In genomic region chr7:36781011-36781738, GRCh38 we compare ENCODE assay signal across 23 cellular contexts. TPM values are rescaled to one million over a fixed set of nuclear protein-coding genes. Genes with fewer than 3 reads are reported as not detected.
DNase-seq lines count a peak whose midpoint lies in the region; ATAC-seq, FAIRE-seq and TF ChIP-seq lines count a peak whose summit lies in the region.
"Had no signal": no experiment of that assay in that cellular context is flagged by ENCODE, and none has a peak within 500 bp of the region (broad histone marks: within the 10 kb centered on the region; RNA-seq: fewer than 3 reads in every experiment).

No MANE protein-coding gene starts in this region.

- no peak overlapping the region for H3K4me3 ChIP-seq in CD8-positive, alpha-beta T cell (ENCODE audit: low read depth, low read length)
- H3K4me3 ChIP-seq in liver (ENCODE audit: low read depth in 1 of 3, low read length in 3 of 3) (no peak overlapping the region), Caco-2 (ENCODE audit: low read depth, low read length) (no peak overlapping the region)
- H3K4me3 ChIP-seq: gastroesophageal sphincter, GM23248, pancreas had no signal

- H3K4me3 Mint-ChIP-seq in CD8-positive, alpha-beta T cell, result peak overlapping the region; percentile 69
- H3K4me3 Mint-ChIP-seq in activated T-helper 17 cell treated with anti-CD3 and anti-CD28 coated beads, Interleukin-2, amount 50 U/mL, for 72 hours, result no peak overlapping the region
- H3K4me3 Mint-ChIP-seq in Caco-2 (ENCODE audit: unreplicated experiment) (no peak overlapping the region), progenitor cell of endocrine pancreas (ENCODE audit: low read depth) (no peak overlapping the region)
- H3K4me3 Mint-ChIP-seq: activated B cell treated with CpG ODN at 0.5 μM for 24 hours, B cell had no signal

- H3K9ac ChIP-seq in liver (ENCODE audit: low read depth in 1 of 2, low read length in 2 of 2), result peak overlapping the region in 1 of 2 donors; percentile 28
- H3K9ac ChIP-seq: GM23248 had no signal

- DNase-seq in NOMO-1 (lab: John Stamatoyannopoulos, UW; ENCODE audit: unreplicated experiment in 2 of 2) (peak; percentile 17 to 19), NOMO-1 treated with DMSO at 0.1 percent for 48 hours (lab: John Stamatoyannopoulos, UW; ENCODE audit: unreplicated experiment) (no peak), frontal cortex (ENCODE audit: low spot score in 2 of 2) (no peak), Caco-2 (no peak), progenitor cell of endocrine pancreas (ENCODE audit: low spot score, unreplicated experiment) (no peak)
- peak in 5 of 7 experiments; percentile 10 to 69 (median 36) for DNase-seq in CD8-positive, alpha-beta T cell
- DNase-seq: activated B cell treated with CpG ODN at 0.5 μM for 24 hours; GM23248; NCI-H187; NCI-H226; NK-92 treated with Interleukin-12 subunit alpha and Interleukin-12 subunit beta, amount 100 ng/mL, for 24 hours; pancreas; RPMI8226; stimulated activated CD4-positive, alpha-beta T cell treated with anti-CD3 and anti-CD28 coated beads, Interleukin-4, amount 100 ng/mL, for 4 hours; stimulated activated CD8-positive, alpha-beta memory T cell treated with anti-CD3 and anti-CD28 coated beads, Interleukin-4, amount 100 ng/mL, for 48 hours; trophoblast cell had no signal

- intact Hi-C loops in CD8-positive, alpha-beta T cell (cut with DNase I, micrococcal nuclease), result loop anchor here in 1 of 2 experiments (10.0 kb wide), 1 partner anchor 416 kb away; a partner anchor contains a TSS
- intact Hi-C loops in Caco-2 (cut with micrococcal nuclease; ENCODE audit: unreplicated experiment), result no loop called here

- H3K27me3 ChIP-seq in CD8-positive, alpha-beta T cell (ENCODE audit: insufficient read depth, low read length), result no peaks in the 10 kb centered on the region
- H3K27me3 ChIP-seq in liver (ENCODE audit: control insufficient read depth in 4 of 4, insufficient read depth in 4 of 4, low read length in 3 of 4) (no peaks in the 10 kb centered on the region), Caco-2 (replicated peaks; ENCODE audit: control insufficient read depth, insufficient read depth, low read length) (no peaks in the 10 kb centered on the region)
- H3K27me3 ChIP-seq: gastroesophageal sphincter, pancreas had no signal

- no peaks in the 10 kb centered on the region for H3K9me3 ChIP-seq in CD8-positive, alpha-beta T cell (ENCODE audit: low read length)
- H3K9me3 ChIP-seq in liver (ENCODE audit: control insufficient read depth in 4 of 4, low read length in 3 of 4), result no peaks in the 10 kb centered on the region
- peaks cover 7% of the 10 kb centered on the region; the same call in 1 of the 2 replicates for H3K9me3 ChIP-seq in Caco-2
- H3K9me3 ChIP-seq: gastroesophageal sphincter, pancreas had no signal

- FAIRE-seq in frontal cortex (lab: Jason Lieb, UNC), result no peak
- FAIRE-seq: colon, pancreas had no signal

- no peaks in the 10 kb centered on the region for H3K36me3 ChIP-seq in CD8-positive, alpha-beta T cell (ENCODE audit: insufficient read depth, low read length)
- H3K36me3 ChIP-seq in liver (ENCODE audit: control insufficient read depth in 4 of 4, insufficient read depth in 3 of 4, low read depth in 1 of 4, low read length in 3 of 4) (no peaks in the 10 kb centered on the region), Caco-2 (ENCODE audit: control insufficient read depth, insufficient read depth, low read length) (no peaks in the 10 kb centered on the region)
- H3K36me3 ChIP-seq: gastroesophageal sphincter, pancreas had no signal

- peak overlapping the region; percentile 61 for H3K27ac ChIP-seq in CD8-positive, alpha-beta T cell (ENCODE audit: low read depth, low read length)
- no peak overlapping the region for H3K27ac ChIP-seq in liver (ENCODE audit: low read depth in 1 of 2, low read length in 2 of 2)
- H3K27ac ChIP-seq: 22Rv1, gastroesophageal sphincter, GM23248, pancreas had no signal

- H3K36me3 Mint-ChIP-seq in CD8-positive, alpha-beta T cell, result peaks cover 6% of the 10 kb centered on the region
- H3K36me3 Mint-ChIP-seq in activated T-helper 17 cell treated with anti-CD3 and anti-CD28 coated beads, Interleukin-2, amount 50 U/mL, for 72 hours (ENCODE audit: low read depth), result no peaks in the 10 kb centered on the region
- no peaks in the 10 kb centered on the region for H3K36me3 Mint-ChIP-seq in Caco-2 (ENCODE audit: insufficient read depth, unreplicated experiment)
- H3K36me3 Mint-ChIP-seq in progenitor cell of endocrine pancreas (ENCODE audit: insufficient read depth), result no peaks in the 10 kb centered on the region

- TF ChIP-seq CTCF in CD8-positive, alpha-beta T cell (IDR thresholded peaks at IDR 0.05), result no peak
- TF ChIP-seq CTCF in liver (IDR thresholded peaks at IDR 0.05; ENCODE audit: low read depth, low read length, missing input control) (no peak), Caco-2 (IDR thresholded peaks at IDR 0.05; ENCODE audit: insufficient read depth in 1 of 2, low read depth in 1 of 2, low read length in 1 of 2, severe bottlenecking in 1 of 2, unreplicated experiment in 1 of 2) (no peak), progenitor cell of endocrine pancreas (IDR thresholded peaks at IDR 0.05; ENCODE audit: unreplicated experiment) (no peak)

- peaks cover 92% of the 10 kb centered on the region for H3K4me1 Mint-ChIP-seq in CD8-positive, alpha-beta T cell (ENCODE audit: low read depth)
- peaks cover 31% of the 10 kb centered on the region for H3K4me1 Mint-ChIP-seq in activated T-helper 17 cell treated with anti-CD3 and anti-CD28 coated beads, Interleukin-2, amount 50 U/mL, for 72 hours
- H3K4me1 Mint-ChIP-seq in Caco-2 (ENCODE audit: low read depth, unreplicated experiment) (peaks cover 14% of the 10 kb centered on the region), progenitor cell of endocrine pancreas (ENCODE audit: low read depth) (peaks cover 35% of the 10 kb centered on the region)

- H3K4me1 ChIP-seq in CD8-positive, alpha-beta T cell (ENCODE audit: insufficient read depth, low read length), result peaks cover 85% of the 10 kb centered on the region
- H3K4me1 ChIP-seq in liver (ENCODE audit: control insufficient read depth in 4 of 4, insufficient read depth in 4 of 4, low read length in 3 of 4), result no peaks in the 10 kb centered on the region
- no peaks in the 10 kb centered on the region; the same call in 1 of the 2 replicates for H3K4me1 ChIP-seq in Caco-2
- H3K4me1 ChIP-seq: gastroesophageal sphincter, pancreas had no signal

- CTCF ChIA-PET in CD8-positive, alpha-beta T cell (lab: Charles Lee), result no interaction called here
- CTCF ChIA-PET in Caco-2 (lab: Charles Lee), result no interaction called here

- no peaks in the 10 kb centered on the region for H3K27me3 Mint-ChIP-seq in CD8-positive, alpha-beta T cell (ENCODE audit: low read depth)
- H3K27me3 Mint-ChIP-seq in activated T-helper 17 cell treated with anti-CD3 and anti-CD28 coated beads, Interleukin-2, amount 50 U/mL, for 72 hours, result no peaks in the 10 kb centered on the region
- H3K27me3 Mint-ChIP-seq in Caco-2 (ENCODE audit: insufficient read depth, unreplicated experiment) (no peaks in the 10 kb centered on the region), progenitor cell of endocrine pancreas (no peaks in the 10 kb centered on the region)

- BruUV-seq in Caco-2 (replicated peaks; lab: Mats Ljungman, UMichigan), result no TSS peak

- peak overlapping the region; percentile 98 for H3K27ac Mint-ChIP-seq in CD8-positive, alpha-beta T cell
- no peak overlapping the region for H3K27ac Mint-ChIP-seq in activated T-helper 17 cell treated with anti-CD3 and anti-CD28 coated beads, Interleukin-2, amount 50 U/mL, for 72 hours
- no peak overlapping the region for H3K27ac Mint-ChIP-seq in Caco-2 (ENCODE audit: unreplicated experiment)
- no peak overlapping the region for H3K27ac Mint-ChIP-seq in progenitor cell of endocrine pancreas
- H3K27ac Mint-ChIP-seq: activated B cell treated with CpG ODN at 0.5 μM for 24 hours, B cell had no signal

- H3K9me3 Mint-ChIP-seq in CD8-positive, alpha-beta T cell, result peaks cover 5% of the 10 kb centered on the region
- no peaks in the 10 kb centered on the region for H3K9me3 Mint-ChIP-seq in activated T-helper 17 cell treated with anti-CD3 and anti-CD28 coated beads, Interleukin-2, amount 50 U/mL, for 72 hours
- H3K9me3 Mint-ChIP-seq in Caco-2 (ENCODE audit: unreplicated experiment) (peaks cover 35% of the 10 kb centered on the region), progenitor cell of endocrine pancreas (ENCODE audit: low read depth) (peaks cover 12% of the 10 kb centered on the region)

- POLR2A ChIA-PET in CD8-positive, alpha-beta T cell (lab: Charles Lee), result interaction anchor here (0.8 to 5.2 kb wide), 3 partner anchors 7 to 103 kb away, joined by 3 to 36 read pairs (median 4); no protein-coding TSS in a partner anchor
- POLR2A ChIA-PET in Caco-2 (lab: Charles Lee), result no interaction called here

- peak; percentile 51 for ATAC-seq in CD8-positive, alpha-beta T cell
- ATAC-seq in activated T-helper 17 cell treated with anti-CD3 and anti-CD28 coated beads, Interleukin-2, amount 50 U/mL, for 72 hours (replicated peaks), result peak; percentile 54
- ATAC-seq: gastroesophageal sphincter had no signal

- peak in 1 of 2 donors; percentile 13 for TF ChIP-seq RAD21 in liver (IDR thresholded peaks at IDR 0.05)

- 67% methylated on average over 5 of the region's 5 CpGs for WGBS in liver

TF ChIP-seq in liver, 16 proteins besides CTCF, POLR2A, EP300 and RAD21:
- TF ChIP-seq HNF4A (conservative IDR thresholded peaks at IDR 0.05) (peak; percentile 32 to 42), YY1 (IDR thresholded peaks at IDR 0.05) (no peak)
TF ChIP-seq in liver: peak in this region for 1.

RNA-seq across cellular contexts. Expression of gene AOAH, which starts 56.9 kb away (rescaled TPM):
- total RNA-seq in CD8-positive, alpha-beta T cell, result 10 to 100 TPM; 30.8 to 35.2 TPM
- 1 to 10 TPM; 1.4 to 2.9 TPM for total RNA-seq in activated T-helper 17 cell treated with anti-CD3 and anti-CD28 coated beads, Interleukin-2, amount 50 U/mL, for 72 hours
- 10 to 100 TPM in 1 of 2 donors, 1 to 10 TPM in 1; 7.2 to 26.7 TPM for total RNA-seq in liver
- 1 to 10 TPM; 2.4 to 4.4 TPM for polyA plus RNA-seq in liver
- 3.7 TPM for total RNA-seq in frontal cortex
- not detected in 2 replicates for total RNA-seq in Caco-2 (2022)
- 1.00 and 3.3 TPM in 2 replicates for total RNA-seq in progenitor cell of endocrine pancreas
- total RNA-seq: GM23248, MCF 10A had no signal
- polyA plus RNA-seq: GM23248 had no signal

Comparison
In these comparisons a context has a peak if more than half of its experiments do, and no peak if none do; other contexts are left out.
1. DNase-seq: peak in NOMO-1 (2 of 2) and CD8-positive, alpha-beta T cell (5 of 7); none in NOMO-1 treated with DMSO at 0.1 percent for 48 hours (single experiment), frontal cortex (0 of 2), Caco-2 (0 of 2) and progenitor cell of endocrine pancreas (single experiment).